In genomic region chr12:8678661-8679111, GRCh38 we compare ENCODE assay signal across 27 cellular contexts. TPM values are rescaled to one million over a fixed set of nuclear protein-coding genes. Genes with fewer than 3 reads are reported as not detected.
DNase-seq lines count a peak whose midpoint lies in the region; ATAC-seq, FAIRE-seq and TF ChIP-seq lines count a peak whose summit lies in the region.
"Had no signal": no experiment of that assay in that cellular context is flagged by ENCODE, and none has a peak within 500 bp of the region (broad histone marks: within the 10 kb centered on the region; RNA-seq: fewer than 3 reads in every experiment).

No MANE protein-coding gene starts in this region.

- 63% methylated on average over 3 of the region's 3 CpGs for WGBS in hepatocyte (ENCODE audit: low lambda C conversion rate, missing lambda C conversion rate)

- H3K4me1 Mint-ChIP-seq in HFFc6 (ENCODE audit: low read depth) (peaks cover 44% of the 10 kb centered on the region), astrocyte (ENCODE audit: low read depth, unreplicated experiment) (peaks cover 23% of the 10 kb centered on the region)
- peaks cover 3 to 18% of the 10 kb centered on the region in 2 donors for H3K4me1 Mint-ChIP-seq in stimulated activated naive B cell treated with anti-CD40 and anti-IgM and Interleukin-4, amounts not matched to agents 10 μg/mL and 1 μg/mL and 100 μg/mL, for 72 hours
- H3K4me1 Mint-ChIP-seq: activated naive CD8-positive, alpha-beta T cell treated with anti-CD3 and anti-CD28 coated beads, Interleukin-2, amount 10 ng/mL, durations not matched to agents 7 days and 5 days had no signal

- H3K36me3 Mint-ChIP-seq in HFFc6 (ENCODE audit: low read depth) (no peaks in the 10 kb centered on the region), astrocyte (ENCODE audit: low read depth, unreplicated experiment) (no peaks in the 10 kb centered on the region)
- no peaks in the 10 kb centered on the region for H3K36me3 Mint-ChIP-seq in stimulated activated naive B cell treated with anti-CD40 and anti-IgM and Interleukin-4, amounts not matched to agents 10 μg/mL and 1 μg/mL and 100 μg/mL, for 72 hours
- H3K36me3 Mint-ChIP-seq: activated naive CD8-positive, alpha-beta T cell treated with anti-CD3 and anti-CD28 coated beads, Interleukin-2, amount 10 ng/mL, durations not matched to agents 7 days and 5 days had no signal

- H3K27me3 Mint-ChIP-seq in HFFc6 (ENCODE audit: insufficient read depth) = peaks cover 4% of the 10 kb centered on the region
- no peaks in the 10 kb centered on the region for H3K27me3 Mint-ChIP-seq in astrocyte (ENCODE audit: low read depth, unreplicated experiment)
- no peaks in the 10 kb centered on the region for H3K27me3 Mint-ChIP-seq in stimulated activated naive B cell treated with anti-CD40 and anti-IgM and Interleukin-4, amounts not matched to agents 10 μg/mL and 1 μg/mL and 100 μg/mL, for 72 hours

- H3K4me3 Mint-ChIP-seq in HFFc6 (no peak overlapping the region), astrocyte (ENCODE audit: unreplicated experiment) (no peak overlapping the region)
- no peak overlapping the region for H3K4me3 Mint-ChIP-seq in stimulated activated naive B cell treated with anti-CD40 and anti-IgM and Interleukin-4, amounts not matched to agents 10 μg/mL and 1 μg/mL and 100 μg/mL, for 72 hours
- H3K4me3 Mint-ChIP-seq: activated CD4-positive, alpha-beta T cell treated with anti-CD3 and anti-CD28 coated beads, Interleukin-2, amount 10 ng/mL, durations not matched to agents 7 days and 5 days; activated naive CD8-positive, alpha-beta T cell treated with anti-CD3 and anti-CD28 coated beads, Interleukin-2, amount 10 ng/mL, durations not matched to agents 7 days and 5 days; B cell; nephron progenitor cell had no signal

- H3K27ac Mint-ChIP-seq in HFFc6 = no peak overlapping the region; the same call in 1 of the 2 replicates
- H3K27ac Mint-ChIP-seq in astrocyte (ENCODE audit: unreplicated experiment) = peak overlapping the region; percentile 97
- H3K27ac Mint-ChIP-seq in stimulated activated naive B cell treated with anti-CD40 and anti-IgM and Interleukin-4, amounts not matched to agents 10 μg/mL and 1 μg/mL and 100 μg/mL, for 72 hours = peak overlapping the region; percentile 25
- H3K27ac Mint-ChIP-seq: activated CD4-positive, alpha-beta T cell treated with anti-CD3 and anti-CD28 coated beads, Interleukin-2, amount 10 ng/mL, durations not matched to agents 7 days and 5 days; activated naive CD8-positive, alpha-beta T cell treated with anti-CD3 and anti-CD28 coated beads, Interleukin-2, amount 10 ng/mL, durations not matched to agents 7 days and 5 days; B cell; nephron progenitor cell had no signal

- H4K20me1 ChIP-seq in astrocyte (ENCODE audit: insufficient read depth, low read length) = no peaks in the 10 kb centered on the region
- no peaks in the 10 kb centered on the region for H4K20me1 ChIP-seq in hepatocyte (ENCODE audit: insufficient read depth, poor library complexity, severe bottlenecking)

- H3K9ac ChIP-seq in astrocyte (ENCODE audit: low read length) = no peak overlapping the region
- H3K9ac ChIP-seq: parathyroid adenoma had no signal

- H3K36me3 ChIP-seq in astrocyte (ENCODE audit: insufficient read depth, low read length) = no peaks in the 10 kb centered on the region
- H3K36me3 ChIP-seq in hepatocyte (replicated peaks; ENCODE audit: insufficient read depth, low read depth) = no peaks in the 10 kb centered on the region
- H3K36me3 ChIP-seq: thyroid gland had no signal

- H3K4me1 ChIP-seq in astrocyte (ENCODE audit: insufficient read depth, low read length) = peaks cover 13% of the 10 kb centered on the region
- peaks cover 11% of the 10 kb centered on the region for H3K4me1 ChIP-seq in hepatocyte (ENCODE audit: insufficient read depth)
- H3K4me1 ChIP-seq: thyroid gland had no signal

- no peaks in the 10 kb centered on the region for H3K9me3 Mint-ChIP-seq in HFFc6
- no peaks in the 10 kb centered on the region for H3K9me3 Mint-ChIP-seq in astrocyte (ENCODE audit: unreplicated experiment)
- H3K9me3 Mint-ChIP-seq in stimulated activated naive B cell treated with anti-CD40 and anti-IgM and Interleukin-4, amounts not matched to agents 10 μg/mL and 1 μg/mL and 100 μg/mL, for 72 hours = no peaks in the 10 kb centered on the region
- H3K9me3 Mint-ChIP-seq: activated CD4-positive, alpha-beta T cell treated with anti-CD3 and anti-CD28 coated beads, Interleukin-2, amount 10 ng/mL, durations not matched to agents 7 days and 5 days; activated naive CD8-positive, alpha-beta T cell treated with anti-CD3 and anti-CD28 coated beads, Interleukin-2, amount 10 ng/mL, durations not matched to agents 7 days and 5 days; nephron progenitor cell had no signal

- no peak for FAIRE-seq in astrocyte (lab: Jason Lieb, UNC)
- FAIRE-seq: endothelial cell of umbilical vein had no signal

- H3K9me2 ChIP-seq in hepatocyte (replicated peaks; ENCODE audit: insufficient read depth) = no peaks in the 10 kb centered on the region

- H3K4me2 ChIP-seq in astrocyte (ENCODE audit: low read length) (no peak overlapping the region), hepatocyte (no peak overlapping the region)

- H3K9me3 ChIP-seq in astrocyte (ENCODE audit: insufficient read depth, low read depth, low read length) (no peaks in the 10 kb centered on the region), hepatocyte (ENCODE audit: low read depth) (no peaks in the 10 kb centered on the region)
- H3K9me3 ChIP-seq: Caco-2, thyroid gland had no signal

- no peak overlapping the region for H2AFZ ChIP-seq in astrocyte (ENCODE audit: low read depth, low read length)
- no peak overlapping the region for H2AFZ ChIP-seq in hepatocyte
- H2AFZ ChIP-seq: parathyroid adenoma had no signal

- no peak for TF ChIP-seq CTCF in HFFc6 (IDR thresholded peaks at IDR 0.05)
- no peak for TF ChIP-seq CTCF in astrocyte (IDR thresholded peaks at IDR 0.05; ENCODE audit: insufficient read depth, low read depth, low read length)
- TF ChIP-seq CTCF in hepatocyte (IDR thresholded peaks at IDR 0.05; ENCODE audit: poor library complexity) = no peak

- H3K27ac ChIP-seq in astrocyte (ENCODE audit: low read depth, low read length) (peak overlapping the region; percentile 4), hepatocyte (peak overlapping the region; percentile 26)
- H3K27ac ChIP-seq: parathyroid adenoma, thyroid gland had no signal

- DNase-seq in HFFc6 (peak; percentile 54), astrocyte (ENCODE audit: low read depth) (peak; percentile 93), hepatocyte (ENCODE audit: low spot score) (peak; percentile 18), NCI-H2081 treated with DMSO at 0.1 percent for 48 hours (lab: John Stamatoyannopoulos, UW) (no peak)
- DNase-seq in stimulated activated naive B cell treated with anti-CD40 and anti-IgM and Interleukin-4, amounts not matched to agents 10 μg/mL and 1 μg/mL and 100 μg/mL, for 72 hours = no peak
- no peak for DNase-seq in activated T-cell treated with anti-CD3 and anti-CD28 coated beads, Interleukin-2, amount 50 U/mL, for 48 hours
- DNase-seq: activated CD4-positive, alpha-beta T cell treated with anti-CD3 and anti-CD28 coated beads, Interleukin-2, amount 10 ng/mL, durations not matched to agents 7 days and 5 days; activated naive CD8-positive, alpha-beta T cell treated with anti-CD3 and anti-CD28 coated beads, Interleukin-2, amount 10 ng/mL, durations not matched to agents 7 days and 5 days; dermis blood vessel endothelial cell; EL; foreskin melanocyte; HCEC 1CT; left colon; NCI-H1417; NCI-H69; nephron progenitor cell; SIG-M5; stimulated activated CD4-positive, alpha-beta T cell treated with anti-CD3 and anti-CD28 coated beads, Interleukin-1b, Interleukin-23, amount 100 ng/mL, for 48 hours; stimulated activated naive CD4-positive, alpha-beta T cell; T-helper 2 cell; thyroid gland had no signal

- no peak for ATAC-seq in stimulated activated naive B cell treated with anti-CD40 and anti-IgM and Interleukin-4, amounts not matched to agents 10 μg/mL and 1 μg/mL and 100 μg/mL, for 72 hours (replicated peaks)
- ATAC-seq in GM18907 (IDR thresholded peaks at IDR 0.05; ENCODE audit: unreplicated experiment) = no peak
- ATAC-seq: left colon had no signal

- H3K27me3 ChIP-seq in astrocyte (ENCODE audit: insufficient read depth, low read length) = no peaks in the 10 kb centered on the region
- H3K27me3 ChIP-seq in hepatocyte = no peaks in the 10 kb centered on the region
- H3K27me3 ChIP-seq: thyroid gland had no signal

- no peaks in the 10 kb centered on the region for H3K79me2 ChIP-seq in astrocyte (ENCODE audit: insufficient read depth, low read length)
- no peaks in the 10 kb centered on the region for H3K79me2 ChIP-seq in hepatocyte
- H3K79me2 ChIP-seq: parathyroid adenoma had no signal

- H3K4me3 ChIP-seq in astrocyte (ENCODE audit: insufficient read depth, low read depth, low read length) (no peak overlapping the region), hepatocyte (no peak overlapping the region)
- H3K4me3 ChIP-seq: thyroid gland had no signal

RNA-seq across cellular contexts. Expression of gene MFAP5, which starts 16.1 kb away (rescaled TPM):
- 100 to 1,000 TPM in 4 of 6 experiments, 10 to 100 TPM in 2; 42.1 to 194 (median 167) TPM for total RNA-seq in HFFc6 (2021; fragmentation: NEBNext Ultra II Directional; extraction: Animal tissue kit (Norgen Biotek cat#: 25700))
- total RNA-seq in astrocyte = 86.4 and 105 TPM in 2 replicates
- total RNA-seq in hepatocyte = 1.7 and 1.9 TPM in 2 replicates
- 0.15 and 1.0 TPM in 2 replicates for polyA plus RNA-seq in hepatocyte
- total RNA-seq: activated CD4-positive, alpha-beta T cell treated with anti-CD3 and anti-CD28 coated beads, Interleukin-2, amount 10 ng/mL, durations not matched to agents 7 days and 5 days; activated naive CD8-positive, alpha-beta T cell treated with anti-CD3 and anti-CD28 coated beads, Interleukin-2, amount 10 ng/mL, durations not matched to agents 7 days and 5 days; endothelial cell of umbilical vein; OCI-LY7 had no signal

RNA-seq across cellular contexts. Expression of gene RIMKLB, which starts 19.1 kb away (rescaled TPM):
- total RNA-seq in HFFc6 (2021; fragmentation: NEBNext Ultra II Directional; extraction: Animal tissue kit (Norgen Biotek cat#: 25700)) = 10 to 100 TPM in 1 of 6 experiments, 1 to 10 TPM in 5; 8.5 to 10.7 (median 9.0) TPM
- 34.1 and 36.6 TPM in 2 replicates for total RNA-seq in astrocyte
- 28.9 and 37.3 TPM in 2 replicates for total RNA-seq in hepatocyte
- 20.7 and 25.7 TPM in 2 replicates for polyA plus RNA-seq in hepatocyte

Comparison
In these comparisons a context has a peak if more than half of its experiments do, and no peak if none do; other contexts are left out.
1. DNase-seq: peak in HFFc6 (single experiment), astrocyte (single experiment) and hepatocyte (single experiment); none in stimulated activated naive B cell treated with anti-CD40 and anti-IgM and Interleukin-4, amounts not matched to agents 10 μg/mL and 1 μg/mL and 100 μg/mL, for 72 hours (single experiment), NCI-H2081 treated with DMSO at 0.1 percent for 48 hours (single experiment) and activated T-cell treated with anti-CD3 and anti-CD28 coated beads, Interleukin-2, amount 50 U/mL, for 48 hours (0 of 2).
2. RNA of gene MFAP5, which starts 16.1 kb away (total RNA-seq): 42.1 to 194 TPM in HFFc6 and 86.4 to 105 TPM in astrocyte; 1.7 to 1.9 TPM in hepatocyte; every median in the first group is over 10 times any median in the second.